In genomic region chr10:31919010-31919409, GRCh38 we compare ENCODE assay signal across 32 cellular contexts. TPM values are rescaled to one million over a fixed set of nuclear protein-coding genes. Genes with fewer than 3 reads are reported as not detected.
DNase-seq lines count a peak whose midpoint lies in the region; ATAC-seq and TF ChIP-seq lines count a peak whose summit lies in the region.
"Had no signal": no experiment of that assay in that cellular context is flagged by ENCODE, and none has a peak within 500 bp of the region (broad histone marks: within the 10 kb centered on the region; RNA-seq: fewer than 3 reads in every experiment).

No MANE protein-coding gene starts in this region.

- H3K9me3 Mint-ChIP-seq in activated naive CD4-positive, alpha-beta T cell treated with anti-CD3 and anti-CD28 coated beads, Interleukin-2, amount 10 ng/mL, durations not matched to agents 7 days and 5 days = no peaks in the 10 kb centered on the region
- H3K9me3 Mint-ChIP-seq in activated naive CD4-positive, alpha-beta T cell treated with anti-CD3 and anti-CD28 coated beads for 36 hours = no peaks in the 10 kb centered on the region
- H3K9me3 Mint-ChIP-seq in T-helper 1 cell treated with Interleukin-12 subunit alpha and Interleukin-12 subunit beta and Interleukin-4 antibody, amounts not matched to agents 30 μg/mL and 1 μg/mL, for 36 hours = no peaks in the 10 kb centered on the region
- H3K9me3 Mint-ChIP-seq: CD8-positive, alpha-beta T cell; immature natural killer cell; memory B cell had no signal

- H3K27ac Mint-ChIP-seq in activated naive CD4-positive, alpha-beta T cell treated with anti-CD3 and anti-CD28 coated beads, Interleukin-2, amount 10 ng/mL, durations not matched to agents 7 days and 5 days = peak overlapping the region; percentile 10
- H3K27ac Mint-ChIP-seq in activated naive CD4-positive, alpha-beta T cell treated with anti-CD3 and anti-CD28 coated beads for 36 hours = no peak overlapping the region
- peak overlapping the region; percentile 3 for H3K27ac Mint-ChIP-seq in T-helper 1 cell treated with Interleukin-12 subunit alpha and Interleukin-12 subunit beta and Interleukin-4 antibody, amounts not matched to agents 30 μg/mL and 1 μg/mL, for 36 hours
- H3K27ac Mint-ChIP-seq: CD8-positive, alpha-beta T cell; H9; immature natural killer cell; memory B cell; progenitor cell of endocrine pancreas had no signal

- H3K36me3 ChIP-seq in BE2C = no peaks in the 10 kb centered on the region
- H3K36me3 ChIP-seq: breast epithelium, neutrophil, stomach, tibial artery had no signal

- no peaks in the 10 kb centered on the region for H3K4me1 ChIP-seq in BE2C
- H3K4me1 ChIP-seq: breast epithelium had no signal

- no peaks in the 10 kb centered on the region for H3K27me3 Mint-ChIP-seq in activated naive CD4-positive, alpha-beta T cell treated with anti-CD3 and anti-CD28 coated beads, Interleukin-2, amount 10 ng/mL, durations not matched to agents 7 days and 5 days
- H3K27me3 Mint-ChIP-seq in activated naive CD4-positive, alpha-beta T cell treated with anti-CD3 and anti-CD28 coated beads for 36 hours (ENCODE audit: low read depth) = no peaks in the 10 kb centered on the region
- H3K27me3 Mint-ChIP-seq in T-helper 1 cell treated with Interleukin-12 subunit alpha and Interleukin-12 subunit beta and Interleukin-4 antibody, amounts not matched to agents 30 μg/mL and 1 μg/mL, for 36 hours (ENCODE audit: low read depth) = no peaks in the 10 kb centered on the region
- H3K27me3 Mint-ChIP-seq: memory B cell, progenitor cell of endocrine pancreas had no signal

- H3K27me3 ChIP-seq in BE2C = no peaks in the 10 kb centered on the region
- H3K27me3 ChIP-seq: breast epithelium, stomach, tibial artery had no signal

- intact Hi-C loops in activated naive CD4-positive, alpha-beta T cell treated with anti-CD3 and anti-CD28 coated beads for 36 hours (cut with micrococcal nuclease) = no loop called here

- H3K36me3 Mint-ChIP-seq in activated naive CD4-positive, alpha-beta T cell treated with anti-CD3 and anti-CD28 coated beads, Interleukin-2, amount 10 ng/mL, durations not matched to agents 7 days and 5 days = peaks cover 9% of the 10 kb centered on the region
- H3K36me3 Mint-ChIP-seq in activated naive CD4-positive, alpha-beta T cell treated with anti-CD3 and anti-CD28 coated beads for 36 hours (ENCODE audit: low read depth) = no peaks in the 10 kb centered on the region
- no peaks in the 10 kb centered on the region for H3K36me3 Mint-ChIP-seq in T-helper 1 cell treated with Interleukin-12 subunit alpha and Interleukin-12 subunit beta and Interleukin-4 antibody, amounts not matched to agents 30 μg/mL and 1 μg/mL, for 36 hours (ENCODE audit: low read depth)
- H3K36me3 Mint-ChIP-seq: CD8-positive, alpha-beta T cell; immature natural killer cell; memory B cell had no signal

- H3K4me3 ChIP-seq in BE2C (ENCODE audit: low read depth, low read length) = no peak overlapping the region
- H3K4me3 ChIP-seq: breast epithelium, stomach, tibial artery had no signal

- peaks cover 50% of the 10 kb centered on the region for H3K4me1 Mint-ChIP-seq in activated naive CD4-positive, alpha-beta T cell treated with anti-CD3 and anti-CD28 coated beads, Interleukin-2, amount 10 ng/mL, durations not matched to agents 7 days and 5 days
- H3K4me1 Mint-ChIP-seq in activated naive CD4-positive, alpha-beta T cell treated with anti-CD3 and anti-CD28 coated beads for 36 hours (ENCODE audit: low read depth) = peaks cover 48% of the 10 kb centered on the region
- H3K4me1 Mint-ChIP-seq in T-helper 1 cell treated with Interleukin-12 subunit alpha and Interleukin-12 subunit beta and Interleukin-4 antibody, amounts not matched to agents 30 μg/mL and 1 μg/mL, for 36 hours (ENCODE audit: low read depth) = peaks cover 21% of the 10 kb centered on the region

- no peak for TF ChIP-seq CTCF in BE2C (IDR thresholded peaks at IDR 0.05; ENCODE audit: low read depth, low read length)

- no peak overlapping the region for H3K4me3 Mint-ChIP-seq in activated naive CD4-positive, alpha-beta T cell treated with anti-CD3 and anti-CD28 coated beads, Interleukin-2, amount 10 ng/mL, durations not matched to agents 7 days and 5 days
- H3K4me3 Mint-ChIP-seq in activated naive CD4-positive, alpha-beta T cell treated with anti-CD3 and anti-CD28 coated beads for 36 hours = no peak overlapping the region
- H3K4me3 Mint-ChIP-seq in T-helper 1 cell treated with Interleukin-12 subunit alpha and Interleukin-12 subunit beta and Interleukin-4 antibody, amounts not matched to agents 30 μg/mL and 1 μg/mL, for 36 hours = no peak overlapping the region
- H3K4me3 Mint-ChIP-seq: CD8-positive, alpha-beta T cell; H9; memory B cell had no signal

- no peaks in the 10 kb centered on the region for H3K9me3 ChIP-seq in BE2C
- H3K9me3 ChIP-seq: breast epithelium, neutrophil, stomach, tibial artery had no signal

- no peak for DNase-seq in activated naive CD4-positive, alpha-beta T cell treated with anti-CD3 and anti-CD28 coated beads, Interleukin-2, amount 10 ng/mL, durations not matched to agents 7 days and 5 days
- DNase-seq in activated naive CD4-positive, alpha-beta T cell treated with anti-CD3 and anti-CD28 coated beads for 36 hours = no peak
- no peak for DNase-seq in stimulated activated naive CD8-positive, alpha-beta T cell treated with anti-CD3 and anti-CD28 coated beads, Interleukin-15, Interleukin-2, amounts not matched to agents 100 U/mL and 50 U/mL, for 24 hours
- DNase-seq in BE2C = no peak
- DNase-seq: activated CD4-positive, CD25-positive, alpha-beta regulatory T cell treated with anti-CD3 and anti-CD28 coated beads, Interleukin-2, amount 50 U/mL, for 72 hours; activated CD8-positive, alpha-beta memory T cell treated with anti-CD3 and anti-CD28 coated beads, Interleukin-2, amount 50 U/mL, for 48 hours; activated gamma-delta T cell; amygdala; CD8-positive, alpha-beta T cell; effector CD8-positive, alpha-beta T cell; erythroblast; foreskin melanocyte; H9; hippocampal formation; immature natural killer cell; IMR-90; NCI-H1436; NCI-H446; SIG-M5; stimulated activated CD4-positive, alpha-beta T cell treated with anti-CD3 and anti-CD28 coated beads, Interleukin-4, amount 100 ng/mL, for 4 hours; stomach; tibial artery had no signal

- peak; percentile 42 for ATAC-seq in GM18502 (IDR thresholded peaks at IDR 0.05; ENCODE audit: poor library complexity, unreplicated experiment)
- peak; percentile 48 for ATAC-seq in stimulated activated naive CD8-positive, alpha-beta T cell treated with anti-CD3 and anti-CD28 coated beads, Interleukin-15, Interleukin-2, amounts not matched to agents 100 U/mL and 50 U/mL, for 24 hours
- ATAC-seq in HG02678 (IDR thresholded peaks at IDR 0.05; ENCODE audit: unreplicated experiment) = no peak
- no peak for ATAC-seq in esophagus mucosa
- ATAC-seq: CD8-positive, alpha-beta T cell; Panc1; sciatic nerve had no signal

- CTCF ChIA-PET in activated naive CD4-positive, alpha-beta T cell treated with anti-CD3 and anti-CD28 coated beads, Interleukin-2, amount 10 ng/mL, durations not matched to agents 7 days and 5 days (lab: Charles Lee) = no interaction called here
- CTCF ChIA-PET in activated naive CD4-positive, alpha-beta T cell treated with anti-CD3 and anti-CD28 coated beads for 36 hours (lab: Charles Lee) = no interaction called here

RNA-seq across cellular contexts. Expression of gene ARHGAP12, which starts 9.6 kb away (rescaled TPM):
- 1 to 10 TPM; 2.3 to 2.6 TPM for total RNA-seq in activated naive CD4-positive, alpha-beta T cell treated with anti-CD3 and anti-CD28 coated beads for 36 hours
- polyA plus RNA-seq in BE2C (2012; ENCODE audit: insufficient read depth, insufficient read length, low read depth) = 3.5 TPM
- total RNA-seq in esophagus mucosa = 11.2 TPM

Comparison
In these comparisons a context has a peak if more than half of its experiments do, and no peak if none do; other contexts are left out.
1. ATAC-seq: peak in GM18502 (single experiment) and stimulated activated naive CD8-positive, alpha-beta T cell treated with anti-CD3 and anti-CD28 coated beads, Interleukin-15, Interleukin-2, amounts not matched to agents 100 U/mL and 50 U/mL, for 24 hours (single experiment); none in HG02678 (single experiment) and esophagus mucosa (single experiment).